ENCODE assay signal across 27 cellular contexts in the genomic region with DNA sequence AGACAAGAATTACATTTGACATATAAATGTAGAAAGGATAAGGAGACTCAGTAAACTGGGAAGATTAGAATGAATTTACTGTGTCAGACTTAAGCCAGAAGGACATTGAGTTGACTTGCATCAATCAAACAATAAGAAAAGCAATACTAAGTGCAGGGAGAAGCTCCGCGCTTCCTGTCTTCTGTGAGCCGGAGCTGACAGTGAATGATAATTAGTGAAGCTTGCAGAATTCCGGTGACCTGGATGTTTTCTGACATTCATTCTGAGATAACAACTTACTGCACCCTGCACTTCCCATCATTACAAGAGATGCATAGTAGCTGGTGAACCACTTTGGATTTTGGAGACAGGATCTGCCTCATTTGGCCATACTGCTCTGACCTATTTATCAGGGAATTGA.
"Had no signal": no experiment of that assay in that cellular context is flagged by ENCODE, and none has a peak within 500 bp of the region (broad histone marks: within the 10 kb centered on the region; RNA-seq: fewer than 3 reads in every experiment).

No MANE protein-coding gene starts in this region.

- H3K4me3 ChIP-seq: left ventricle myocardium inferior, lung, mucosa of descending colon, psoas muscle, right atrium auricular region, right lobe of liver, smooth muscle cell, tibial nerve, uterus had no signal

- H3K79me2 ChIP-seq: parathyroid adenoma had no signal

- H3K9ac ChIP-seq: parathyroid adenoma had no signal

- ATAC-seq: mucosa of descending colon; naive thymus-derived CD4-positive, alpha-beta T cell; natural killer cell treated with Interleukin-12 subunit alpha and Interleukin-12 subunit beta and Interleukin-15 and Interleukin-18, amount 100 ng/mL, for 72 hours; psoas muscle; right lobe of liver; stimulated activated memory B cell treated with anti-CD40 and anti-IgM and Interleukin-4, amounts not matched to agents 10 μg/mL and 1 μg/mL and 100 μg/mL, for 72 hours; stimulated activated naive CD8-positive, alpha-beta T cell treated with anti-CD3 and anti-CD28 coated beads, Interleukin-15, amount 100 ng/mL, for 72 hours had no signal

- H3K4me2 ChIP-seq: smooth muscle cell had no signal

- H3K27ac ChIP-seq: left ventricle myocardium inferior, neutrophil, parathyroid adenoma, psoas muscle, right atrium auricular region, right lobe of liver, tibial nerve, uterus had no signal

- H3K9me3 ChIP-seq: neutrophil, psoas muscle, right atrium auricular region, right lobe of liver, tibial nerve, uterus had no signal

- DNase-seq: hypothalamus; immature natural killer cell; kidney; left ventricle myocardium inferior; mesendoderm; midbrain; mucosa of descending colon; naive thymus-derived CD4-positive, alpha-beta T cell; occipital lobe; psoas muscle; right lobe of liver; stimulated activated CD4-positive, alpha-beta T cell treated with anti-CD3 and anti-CD28 coated beads, Interleukin-1b, Interleukin-23, amount 100 ng/mL, for 48 hours; stimulated activated CD4-positive, alpha-beta T cell treated with anti-CD3 and anti-CD28 coated beads, Interleukin-2, amount 100 ng/mL, for 48 hours; stimulated activated CD4-positive, alpha-beta T cell treated with anti-CD3 and anti-CD28 coated beads, Interleukin-4, amount 100 ng/mL, for 4 hours; stimulated activated CD8-positive, alpha-beta memory T cell treated with anti-CD3 and anti-CD28 coated beads, Interleukin-4, amount 100 ng/mL, for 48 hours; stimulated activated naive CD4-positive, alpha-beta T cell treated with Interleukin-2 at 50 U/mL for 16 hours; stimulated activated naive CD8-positive, alpha-beta T cell treated with anti-CD3 and anti-CD28 coated beads, Interleukin-15, amount 100 ng/mL, for 72 hours; substantia nigra; uterus had no signal

- FAIRE-seq: kidney had no signal

- H3K4me1 ChIP-seq: left ventricle myocardium inferior, parathyroid adenoma, psoas muscle, right atrium auricular region, right lobe of liver, tibial nerve, uterus had no signal

- H3K27me3 ChIP-seq: neutrophil, right atrium auricular region, right lobe of liver, tibial nerve, uterus had no signal

- H3K36me3 ChIP-seq: left ventricle myocardium inferior, neutrophil, right atrium auricular region, right lobe of liver, tibial nerve, uterus had no signal

- H2AFZ ChIP-seq: parathyroid adenoma had no signal
